In genomic region chr12:92145481-92145730, GRCh38 we compare ENCODE assay signal across 8 cellular contexts. TPM values are rescaled to one million over a fixed set of nuclear protein-coding genes. Genes with fewer than 3 reads are reported as not detected.
A peak's percentile ranks its signal among the peaks of the same experiment; 100 is the strongest.
DNase-seq lines count a peak whose midpoint lies in the region; ATAC-seq, FAIRE-seq and TF ChIP-seq lines count a peak whose summit lies in the region.

No MANE protein-coding gene starts in this region.

- H3K4me1 ChIP-seq in Panc1 (ENCODE audit: control insufficient read depth, insufficient read depth, low read length) (peaks cover 32% of the 10 kb centered on the region), endothelial cell of umbilical vein (ENCODE audit: control insufficient read depth, extremely low read depth, insufficient read depth, low read length) (peaks cover 24% of the 10 kb centered on the region)

- FAIRE-seq in endothelial cell of umbilical vein (lab: Jason Lieb, UNC), result no peak

- DNase-seq in stimulated activated CD4-positive, alpha-beta T cell treated with anti-CD3 and anti-CD28 coated beads, Interleukin-1b, Interleukin-23, amount 100 ng/mL, for 48 hours, result peak; percentile 54
- no peak for DNase-seq in stimulated activated CD4-positive, alpha-beta T cell treated with anti-CD3 and anti-CD28 coated beads, Interleukin-12 subunit alpha, Interleukin-12 subunit beta, amount 100 ng/mL, for 4 hours
- DNase-seq in Panc1 (ENCODE audit: low read depth, low spot score) (no peak), endothelial cell of umbilical vein (ENCODE audit: low read depth, low spot score) (no peak), neural crest cell (ENCODE audit: low read depth, low spot score) (peak; percentile 20), SIG-M5 (lab: John Stamatoyannopoulos, UW) (no peak), SKM-1 (lab: John Stamatoyannopoulos, UW; ENCODE audit: unreplicated experiment) (no peak), NCI-H1105 (lab: John Stamatoyannopoulos, UW) (no peak)

- H3K27ac ChIP-seq in Panc1 (ENCODE audit: low read length), result peak overlapping the region; percentile 85; the same call in 1 of the 2 replicates
- H3K27ac ChIP-seq in endothelial cell of umbilical vein (ENCODE audit: insufficient read depth, low read depth, low read length), result peak overlapping the region; percentile 80

- H3K79me2 ChIP-seq in endothelial cell of umbilical vein (ENCODE audit: control insufficient read depth, insufficient read depth, low read length), result peaks cover 50% of the 10 kb centered on the region

- POLR2A ChIA-PET in Panc1 (lab: Charles Lee), result interaction anchor here (0.7 to 1.6 kb wide), 8 partner anchors 8 to 851 kb away, joined by 3 to 20 read pairs (median 4); no protein-coding TSS in a partner anchor
- POLR2A ChIA-PET in endothelial cell of umbilical vein (lab: Charles Lee), result interaction anchor here (0.6 to 3.9 kb wide), 44 partner anchors 11 to 764 kb away, joined by 3 to 69 read pairs (median 4); no protein-coding TSS in a partner anchor

- H3K27ac Mint-ChIP-seq in neural crest cell (ENCODE audit: unreplicated experiment), result peak overlapping the region; percentile 100

- H4K20me1 ChIP-seq in endothelial cell of umbilical vein (replicated peaks; ENCODE audit: control insufficient read depth, extremely low read depth, insufficient read depth, low read length), result peaks cover 4% of the 10 kb centered on the region

- BruUV-seq in Panc1 (replicated peaks; lab: Mats Ljungman, UMichigan) (no TSS peak), endothelial cell of umbilical vein (replicated peaks; lab: Mats Ljungman, UMichigan) (no TSS peak)

- H3K4me3 Mint-ChIP-seq in neural crest cell, result peak overlapping the region; percentile 99

- no peak for TF ChIP-seq POLR2A in endothelial cell of umbilical vein (IDR thresholded peaks at IDR 0.05; ENCODE audit: low read depth, low read length)

- no peak overlapping the region for H2AFZ ChIP-seq in endothelial cell of umbilical vein (ENCODE audit: low read depth, low read length)

- peaks cover 4% of the 10 kb centered on the region for H3K27me3 Mint-ChIP-seq in neural crest cell (ENCODE audit: low read depth)

- in situ Hi-C loops in Panc1 (cut with HindIII; ENCODE audit: low pct_unique_long_range_greater_than_20kb, low sequenced_read_pairs), result no loop called here

- ATAC-seq in Panc1, result peak; percentile 2; the same call in 1 of the 2 replicates

- H3K4me1 Mint-ChIP-seq in neural crest cell, result peaks cover 60% of the 10 kb centered on the region

- intact Hi-C loops in Panc1 (cut with micrococcal nuclease; ENCODE audit: unreplicated experiment), result loop anchor here (5.0 to 10.0 kb wide), 3 partner anchors 141 to 507 kb away; no protein-coding TSS in a partner anchor
- intact Hi-C loops in endothelial cell of umbilical vein (cut with micrococcal nuclease), result loop anchor here (2.0 to 5.0 kb wide), 2 partner anchors 407 to 569 kb away; no protein-coding TSS in a partner anchor

- H3K9me3 Mint-ChIP-seq in neural crest cell, result no peaks in the 10 kb centered on the region

- H3K27me3 ChIP-seq in Panc1 (ENCODE audit: control insufficient read depth, insufficient read depth, low read length) (no peaks in the 10 kb centered on the region), endothelial cell of umbilical vein (ENCODE audit: control insufficient read depth in 2 of 2, insufficient read depth in 2 of 2, low read length in 2 of 2) (no peaks in the 10 kb centered on the region)

- H3K4me3 ChIP-seq in Panc1 (ENCODE audit: low read depth in 2 of 2, low read length in 2 of 2) (peak overlapping the region; percentile 78 to 86), endothelial cell of umbilical vein (replicated peaks in 1 of 3; ENCODE audit: insufficient read depth in 1 of 3, low read depth in 1 of 3, low read length in 3 of 3) (peak overlapping the region; percentile 53 to 86 (median 85))

- no peak overlapping the region for H3K4me2 ChIP-seq in endothelial cell of umbilical vein (ENCODE audit: insufficient read depth, low read length)

- peaks cover 21% of the 10 kb centered on the region for H3K36me3 ChIP-seq in Panc1 (ENCODE audit: control insufficient read depth, insufficient read depth, low read length)
- H3K36me3 ChIP-seq in endothelial cell of umbilical vein (ENCODE audit: control insufficient read depth in 2 of 2, extremely low read depth in 1 of 2, insufficient read depth in 2 of 2, low read length in 2 of 2), result peaks cover 0 to 11% of the 10 kb centered on the region in 2 experiments

- H3K36me3 Mint-ChIP-seq in neural crest cell (ENCODE audit: low read depth), result peaks cover 21% of the 10 kb centered on the region

- H3K9me3 ChIP-seq in Panc1 (ENCODE audit: control insufficient read depth, insufficient read depth, low read depth, low read length) (no peaks in the 10 kb centered on the region), endothelial cell of umbilical vein (replicated peaks; ENCODE audit: control insufficient read depth, insufficient read depth, low read length) (no peaks in the 10 kb centered on the region)

- H3K9me1 ChIP-seq in endothelial cell of umbilical vein (replicated peaks; ENCODE audit: control insufficient read depth, extremely low read depth, insufficient read depth, low read length), result no peaks in the 10 kb centered on the region

- CTCF ChIA-PET in Panc1 (lab: Charles Lee), result interaction anchor here (0.7 to 3.2 kb wide), 4 partner anchors 9 to 764 kb away, joined by 3 to 9 read pairs (median 4); no protein-coding TSS in a partner anchor
- CTCF ChIA-PET in endothelial cell of umbilical vein (lab: Charles Lee), result interaction anchor here (0.6 to 7.1 kb wide), 22 partner anchors 11 to 1957 kb away, joined by 3 to 154 read pairs (median 4); no protein-coding TSS in a partner anchor

- TF ChIP-seq CTCF in Panc1 (IDR thresholded peaks at IDR 0.05), result no peak
- no peak for TF ChIP-seq CTCF in endothelial cell of umbilical vein (IDR thresholded peaks at IDR 0.05; ENCODE audit: extremely low read depth in 1 of 2, insufficient read depth in 1 of 2, low read depth in 1 of 2, low read length in 2 of 2)
- TF ChIP-seq CTCF in neural crest cell (conservative IDR thresholded peaks at IDR 0.05), result no peak

- dilution Hi-C loops in endothelial cell of umbilical vein (cut with MboI; ENCODE audit: extremely low pct_ligation_motif_present, low sequenced_read_pairs), result no loop called here

- H3K9ac ChIP-seq in endothelial cell of umbilical vein (replicated peaks; ENCODE audit: extremely low read depth, insufficient read depth, low read length), result peak overlapping the region; percentile 89

TF ChIP-seq in endothelial cell of umbilical vein, 7 proteins besides CTCF, POLR2A, EP300 and RAD21:
- TF ChIP-seq JUN (IDR thresholded peaks at IDR 0.05; ENCODE audit: borderline replicate concordance, insufficient read depth, insufficient read length, low read depth), result no peak
- TF ChIP-seq POLR2AphosphoS5 (IDR thresholded peaks at IDR 0.05; ENCODE audit: insufficient read depth, low read depth, low read length), result no peak
- no peak for TF ChIP-seq MAX (IDR thresholded peaks at IDR 0.05; ENCODE audit: insufficient read depth, insufficient read length)
- no peak for TF ChIP-seq FOS (IDR thresholded peaks at IDR 0.05; ENCODE audit: borderline replicate concordance, insufficient read depth, low read length)

RNA-seq across cellular contexts. Expression of gene BTG1, which starts 0.2 kb away (rescaled TPM):
- total RNA-seq in Panc1 (2021; ENCODE audit: unreplicated experiment) (50.0 TPM), endothelial cell of umbilical vein (89.5 and 104 TPM in 2 replicates), neural crest cell (95.1 and 95.7 TPM in 2 replicates)
- polyA plus RNA-seq in Panc1 (2012; ENCODE audit: insufficient read length), result 46.9 TPM
- polyA plus RNA-seq in endothelial cell of umbilical vein, result 42.8 and 45.5 TPM in 2 replicates
- polyA plus RNA-seq in endothelial cell of umbilical vein (2011; cell fraction: cytosol; rRNA removed), result 69.1 and 74.9 TPM in 2 replicates
- 41.1 and 47.4 TPM in 2 replicates for polyA plus RNA-seq in endothelial cell of umbilical vein (2011; cell fraction: nucleus; rRNA removed)
- 57.0 and 58.2 TPM in 2 replicates for polyA plus RNA-seq in endothelial cell of umbilical vein (2012)
- 109 and 157 TPM in 2 replicates for polyA minus RNA-seq in endothelial cell of umbilical vein
- 16.5 TPM for polyA minus RNA-seq in endothelial cell of umbilical vein (2011; cell fraction: cytosol; rRNA and poly(A)+ RNA removed)
- polyA minus RNA-seq in endothelial cell of umbilical vein (2011; cell fraction: nucleus; rRNA and poly(A)+ RNA removed), result 99.3 and 105 TPM in 2 replicates

Comparison
In these comparisons a context has a peak if more than half of its experiments do, and no peak if none do; other contexts are left out.
1. DNase-seq: peak in stimulated activated CD4-positive, alpha-beta T cell treated with anti-CD3 and anti-CD28 coated beads, Interleukin-1b, Interleukin-23, amount 100 ng/mL, for 48 hours (single experiment) and neural crest cell (single experiment); none in stimulated activated CD4-positive, alpha-beta T cell treated with anti-CD3 and anti-CD28 coated beads, Interleukin-12 subunit alpha, Interleukin-12 subunit beta, amount 100 ng/mL, for 4 hours (single experiment), Panc1 (single experiment), endothelial cell of umbilical vein (single experiment), SIG-M5 (single experiment), SKM-1 (single experiment) and NCI-H1105 (single experiment).